8 cellular contexts compared by ENCODE assay signal in the genomic region with DNA sequence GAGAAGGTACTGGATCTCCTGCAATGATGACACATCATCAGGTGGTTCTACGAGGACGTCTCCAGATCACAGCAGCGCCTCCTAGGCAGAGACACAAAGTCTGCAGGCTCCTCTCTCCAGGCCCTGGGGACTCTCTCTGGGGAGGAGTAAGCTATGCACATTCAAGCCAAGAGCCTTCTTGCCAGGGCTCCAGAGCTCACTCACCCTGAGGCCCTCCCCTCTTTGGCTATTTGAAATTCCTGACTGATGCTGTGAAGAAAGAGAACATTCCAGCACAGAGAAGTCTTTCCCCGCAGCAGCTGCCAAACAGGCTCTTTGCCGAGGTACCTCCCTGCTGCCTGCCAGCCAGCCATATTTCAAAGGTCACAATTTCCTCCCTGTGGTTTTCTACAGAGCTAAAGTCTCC.
DNase-seq lines count a peak whose midpoint lies in the region; ATAC-seq lines count a peak whose summit lies in the region.

No MANE protein-coding gene starts in this region.

- H3K9me3 ChIP-seq in trophoblast cell (ENCODE audit: insufficient read depth, low read depth, low read length): no peaks in the 10 kb centered on the region

- peak overlapping the region; percentile 31 for H3K27ac ChIP-seq in trophoblast cell (ENCODE audit: low read depth, low read length)

- no peak for ATAC-seq in GM21576 (IDR thresholded peaks at IDR 0.05; ENCODE audit: unreplicated experiment)

- DNase-seq in H4 (ENCODE audit: low spot score) (peak; percentile 69), globus pallidus (ENCODE audit: low spot score) (peak; percentile 63), trophoblast cell (peak; percentile 97), MV-4-11 (lab: John Stamatoyannopoulos, UW) (no peak), NCI-H2107 (lab: John Stamatoyannopoulos, UW) (no peak), middle frontal gyrus (ENCODE audit: extremely low spot score, low spot score) (no peak)
- peak; percentile 52 for DNase-seq in activated CD4-positive, alpha-beta T cell treated with anti-CD3 and anti-CD28 coated beads, Interleukin-2, amount 50 U/mL, for 1 hour

- H4K91ac ChIP-seq in trophoblast cell (ENCODE audit: low read depth, low read length): no peak overlapping the region

- no CpG with 5 or more reads among the region's 5 CpGs for WGBS in trophoblast cell (ENCODE audit: extremely low coverage, insufficient coverage, insufficient read length)

- H3K4me3 ChIP-seq in trophoblast cell (ENCODE audit: low read depth, low read length): no peak overlapping the region

- no peak overlapping the region for H2AK5ac ChIP-seq in trophoblast cell (ENCODE audit: low read length)

- no peak overlapping the region for H3K14ac ChIP-seq in trophoblast cell (ENCODE audit: low read length)

- H3K27me3 ChIP-seq in trophoblast cell (ENCODE audit: insufficient read depth, low read length): no peaks in the 10 kb centered on the region

- H2BK120ac ChIP-seq in trophoblast cell (ENCODE audit: insufficient read depth, low read length, poor library complexity): no peak overlapping the region

- no peak overlapping the region for H3K9ac ChIP-seq in trophoblast cell (ENCODE audit: low read length)

- peaks cover 4% of the 10 kb centered on the region for H3K79me1 ChIP-seq in trophoblast cell (ENCODE audit: low read length)

- no peak overlapping the region for H3K18ac ChIP-seq in trophoblast cell (ENCODE audit: low read length)

- no peak overlapping the region for H2BK12ac ChIP-seq in trophoblast cell (ENCODE audit: low read length)

- no peak overlapping the region for H3K23ac ChIP-seq in trophoblast cell (ENCODE audit: low read length)

- H4K8ac ChIP-seq in trophoblast cell (ENCODE audit: low read depth, low read length): no peak overlapping the region

- no peak overlapping the region for H2BK5ac ChIP-seq in trophoblast cell (ENCODE audit: low read depth, low read length, poor library complexity)

- no peaks in the 10 kb centered on the region for H3K79me2 ChIP-seq in trophoblast cell (ENCODE audit: control insufficient read depth, insufficient read depth, low read length, poor library complexity)

- no peaks in the 10 kb centered on the region for H3K36me3 ChIP-seq in trophoblast cell (ENCODE audit: control insufficient read depth in 1 of 2, insufficient read depth in 2 of 2, low read length in 2 of 2)

- H3K4me1 ChIP-seq in trophoblast cell (ENCODE audit: control insufficient read depth in 1 of 2, insufficient read depth in 2 of 2, low read length in 2 of 2): peaks cover 9 to 11% of the 10 kb centered on the region in 2 experiments

- no peak overlapping the region for H3K4me2 ChIP-seq in trophoblast cell (ENCODE audit: low read length)

- no peak overlapping the region for H2AFZ ChIP-seq in trophoblast cell (ENCODE audit: insufficient read depth, low read length, poor library complexity)

- no peak overlapping the region for H4K12ac ChIP-seq in trophoblast cell (ENCODE audit: low read depth, low read length)

- no peak overlapping the region for H3K4ac ChIP-seq in trophoblast cell (ENCODE audit: low read depth, low read length)

Comparison
In these comparisons a context has a peak if more than half of its experiments do, and no peak if none do; other contexts are left out.
1. DNase-seq: peak in H4 (single experiment), activated CD4-positive, alpha-beta T cell treated with anti-CD3 and anti-CD28 coated beads, Interleukin-2, amount 50 U/mL, for 1 hour (single experiment), globus pallidus (single experiment) and trophoblast cell (2 of 2); none in MV-4-11 (single experiment), NCI-H2107 (single experiment) and middle frontal gyrus (single experiment).